Comparison of ENCODE assay signal across 14 cellular contexts in the genomic region with DNA sequence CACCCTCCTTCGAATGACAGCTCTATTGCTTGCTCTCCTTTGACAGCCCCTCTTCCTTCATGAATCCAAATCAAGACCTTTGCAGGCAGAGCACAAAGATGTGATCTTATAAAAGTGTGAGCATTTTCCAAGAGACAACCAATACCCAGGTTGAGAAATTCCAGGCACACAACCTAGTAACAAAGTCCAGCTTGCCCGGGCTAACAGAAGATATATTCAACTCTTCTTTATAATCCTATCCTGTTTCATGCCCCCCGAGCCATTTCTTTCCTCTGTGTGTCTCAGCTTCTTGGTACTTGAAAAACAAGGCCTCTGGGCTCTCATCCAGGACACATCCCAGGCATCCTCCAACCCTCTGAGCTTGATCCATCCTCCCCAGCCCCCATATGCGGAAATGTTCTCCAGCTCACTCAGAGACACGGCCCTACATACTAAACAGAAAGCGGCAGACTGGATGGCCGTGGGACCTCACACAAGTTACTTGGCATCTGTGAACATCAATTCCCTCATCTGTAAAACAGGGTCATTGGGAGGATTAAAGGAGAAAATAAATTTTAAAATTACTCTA.
DNase-seq lines count a peak whose midpoint lies in the region; ATAC-seq and TF ChIP-seq lines count a peak whose summit lies in the region.
"Had no signal": no experiment of that assay in that cellular context is flagged by ENCODE, and none has a peak within 500 bp of the region (broad histone marks: within the 10 kb centered on the region; RNA-seq: fewer than 3 reads in every experiment).

No MANE protein-coding gene starts in this region.

- DNase-seq in AG09319 (ENCODE audit: extremely low read depth, low read depth) (peak; percentile 7), NCI-H446 (lab: John Stamatoyannopoulos, UW) (peak; percentile 8 to 61), fibroblast of peridontal ligament (ENCODE audit: extremely low read depth) (peak; percentile 16), UCSD-AML1 (lab: John Stamatoyannopoulos, UW; ENCODE audit: unreplicated experiment) (no peak)
- no peak for DNase-seq in activated T-cell treated with anti-CD3 and anti-CD28 coated beads, Interleukin-2, amount 50 U/mL, for 4 hours
- no peak for DNase-seq in stimulated activated CD4-positive, alpha-beta T cell treated with anti-CD3 and anti-CD28 coated beads, Interleukin-12 subunit alpha, Interleukin-12 subunit beta, amount 100 ng/mL, for 4 hours
- DNase-seq: activated CD8-positive, alpha-beta memory T cell treated with anti-CD3 and anti-CD28 coated beads, Interleukin-2, amount 50 U/mL, for 48 hours; activated naive CD8-positive, alpha-beta T cell treated with anti-CD3 and anti-CD28 coated beads for 36 hours; dermis blood vessel endothelial cell; DMS53; lower lobe of right lung; stimulated activated CD8-positive, alpha-beta memory T cell treated with anti-CD3 and anti-CD28 coated beads, Interleukin-4, amount 100 ng/mL, for 48 hours had no signal

- peaks cover 8% of the 10 kb centered on the region for H3K9me3 Mint-ChIP-seq in nephron
- no peaks in the 10 kb centered on the region for H3K9me3 Mint-ChIP-seq in activated T-cell treated with anti-CD3 and anti-CD28 coated beads, Interleukin-2, amount 50 U/mL, for 4 hours
- H3K9me3 Mint-ChIP-seq: activated naive CD8-positive, alpha-beta T cell treated with anti-CD3 and anti-CD28 coated beads for 36 hours had no signal

- peak overlapping the region; percentile 84 to 95 (median 94) for H3K27ac Mint-ChIP-seq in nephron
- H3K27ac Mint-ChIP-seq: activated naive CD8-positive, alpha-beta T cell treated with anti-CD3 and anti-CD28 coated beads for 36 hours had no signal

- H3K27me3 Mint-ChIP-seq in nephron (ENCODE audit: low read depth): no peaks in the 10 kb centered on the region
- no peaks in the 10 kb centered on the region for H3K27me3 Mint-ChIP-seq in activated T-cell treated with anti-CD3 and anti-CD28 coated beads, Interleukin-2, amount 50 U/mL, for 4 hours (ENCODE audit: low read depth)
- H3K27me3 Mint-ChIP-seq: activated naive CD8-positive, alpha-beta T cell treated with anti-CD3 and anti-CD28 coated beads for 36 hours had no signal

- H3K36me3 Mint-ChIP-seq in nephron (ENCODE audit: low read depth): no peaks in the 10 kb centered on the region
- H3K36me3 Mint-ChIP-seq in activated T-cell treated with anti-CD3 and anti-CD28 coated beads, Interleukin-2, amount 50 U/mL, for 4 hours (ENCODE audit: insufficient read depth): no peaks in the 10 kb centered on the region
- H3K36me3 Mint-ChIP-seq: activated naive CD8-positive, alpha-beta T cell treated with anti-CD3 and anti-CD28 coated beads for 36 hours had no signal

- no peak for TF ChIP-seq CTCF in AG09319 (IDR thresholded peaks at IDR 0.05; ENCODE audit: low read depth, low read length)
- no peak for TF ChIP-seq CTCF in nephron (IDR thresholded peaks at IDR 0.05; ENCODE audit: unreplicated experiment in 3 of 3)

- no peak for ATAC-seq in activated T-cell treated with anti-CD3 and anti-CD28 coated beads, Interleukin-2, amount 50 U/mL, for 4 hours
- no peak for ATAC-seq in HG03378 (IDR thresholded peaks at IDR 0.05; ENCODE audit: unreplicated experiment)
- ATAC-seq: lower lobe of right lung had no signal

- peaks cover 42% of the 10 kb centered on the region for H3K4me1 Mint-ChIP-seq in nephron
- H3K4me1 Mint-ChIP-seq in activated T-cell treated with anti-CD3 and anti-CD28 coated beads, Interleukin-2, amount 50 U/mL, for 4 hours (ENCODE audit: low read depth): no peaks in the 10 kb centered on the region

- peak overlapping the region; percentile 0 to 22 (median 5) for H3K4me3 Mint-ChIP-seq in nephron
- no peak overlapping the region for H3K4me3 Mint-ChIP-seq in activated T-cell treated with anti-CD3 and anti-CD28 coated beads, Interleukin-2, amount 50 U/mL, for 4 hours
- H3K4me3 Mint-ChIP-seq: activated naive CD8-positive, alpha-beta T cell treated with anti-CD3 and anti-CD28 coated beads for 36 hours had no signal

Comparison
In these comparisons a context has a peak if more than half of its experiments do, and no peak if none do; other contexts are left out.
1. DNase-seq: peak in AG09319 (single experiment), NCI-H446 (2 of 2) and fibroblast of peridontal ligament (single experiment); none in activated T-cell treated with anti-CD3 and anti-CD28 coated beads, Interleukin-2, amount 50 U/mL, for 4 hours (single experiment), UCSD-AML1 (single experiment) and stimulated activated CD4-positive, alpha-beta T cell treated with anti-CD3 and anti-CD28 coated beads, Interleukin-12 subunit alpha, Interleukin-12 subunit beta, amount 100 ng/mL, for 4 hours (single experiment).